ENCODE assay signal across 8 cellular contexts in the genomic region with DNA sequence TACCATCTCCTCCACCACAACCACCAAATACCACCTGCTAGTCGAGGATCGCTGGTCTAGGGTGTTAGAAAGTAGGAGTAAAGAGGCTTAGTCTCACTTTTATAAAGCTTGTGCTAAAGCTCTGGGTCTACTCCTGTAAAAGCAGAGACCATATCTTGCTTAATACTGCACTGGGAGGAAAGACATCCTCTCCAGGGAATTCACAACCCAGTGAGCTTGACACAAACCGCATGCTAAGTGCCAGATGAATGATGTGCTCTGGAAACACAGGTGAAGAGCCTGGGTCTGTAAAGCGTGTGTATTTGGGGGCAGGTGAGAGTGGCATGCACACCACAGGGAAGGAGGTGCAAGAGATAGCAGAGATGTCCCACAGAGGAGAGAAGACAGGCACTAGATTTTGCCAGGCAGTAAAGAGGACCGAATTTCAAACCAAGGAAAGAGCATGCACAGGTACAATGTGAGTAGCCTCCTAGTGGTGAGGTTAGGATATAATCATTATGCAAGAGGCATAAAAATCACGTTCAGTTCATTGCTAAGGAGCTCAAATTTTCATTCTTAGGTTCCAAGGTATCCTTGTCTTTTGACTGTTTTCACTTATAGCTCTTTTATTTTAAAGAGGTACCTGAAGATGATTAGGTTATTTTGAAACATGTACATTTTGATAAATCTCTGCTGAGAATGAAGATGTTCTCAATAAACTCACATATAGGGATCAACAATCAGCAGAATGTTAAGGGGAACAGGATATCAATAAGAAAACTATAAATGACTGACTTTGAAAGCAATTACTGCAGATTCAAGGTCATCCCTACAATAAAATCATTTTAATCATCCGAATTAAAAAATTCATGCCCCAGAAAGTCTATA. TPM values are rescaled to one million over a fixed set of nuclear protein-coding genes. Genes with fewer than 3 reads are reported as not detected.
DNase-seq lines count a peak whose midpoint lies in the region; ATAC-seq and TF ChIP-seq lines count a peak whose summit lies in the region.

No MANE protein-coding gene starts in this region.

- no peak for TF ChIP-seq POLR2A in stomach (IDR thresholded peaks at IDR 0.05)

- H3K27ac ChIP-seq in GM23248 (no peak overlapping the region), KMS-11 (no peak overlapping the region), VCaP (no peak overlapping the region), stomach (no peak overlapping the region)

- in situ Hi-C loops in GM23248 (cut with MboI) = no loop called here

- H3K27me3 Mint-ChIP-seq in activated CD4-positive, alpha-beta T cell treated with anti-CD3 and anti-CD28 coated beads for 36 hours = no peaks in the 10 kb centered on the region

- H3K36me3 Mint-ChIP-seq in activated CD4-positive, alpha-beta T cell treated with anti-CD3 and anti-CD28 coated beads for 36 hours (ENCODE audit: low read depth) = peaks cover 15% of the 10 kb centered on the region

- no peak for TF ChIP-seq EP300 in stomach (IDR thresholded peaks at IDR 0.05)

- H3K79me2 ChIP-seq in GM23248 (ENCODE audit: insufficient read depth) (peaks cover 15% of the 10 kb centered on the region; the same call in 1 of the 2 replicates), KMS-11 (ENCODE audit: insufficient read depth, low read depth) (no peaks in the 10 kb centered on the region)

- TF ChIP-seq CTCF in KMS-11 (conservative IDR thresholded peaks at IDR 0.05; ENCODE audit: low read depth, low read length) (peak; percentile 61), VCaP (conservative IDR thresholded peaks at IDR 0.05) (peak; percentile 82), stomach (IDR thresholded peaks at IDR 0.05) (peak in 5 of 7 experiments; percentile 17 to 62 (median 50))

- H3K4me3 Mint-ChIP-seq in activated CD4-positive, alpha-beta T cell treated with anti-CD3 and anti-CD28 coated beads for 36 hours = no peak overlapping the region

- H3K9me3 ChIP-seq in GM23248 (ENCODE audit: low read depth) = no peaks in the 10 kb centered on the region
- H3K9me3 ChIP-seq in stomach = no peaks in the 10 kb centered on the region

- H3K4me1 ChIP-seq in GM23248 (ENCODE audit: insufficient read depth) = peaks cover 8% of the 10 kb centered on the region
- peaks cover 14% of the 10 kb centered on the region for H3K4me1 ChIP-seq in KMS-11 (ENCODE audit: low read depth, poor library complexity, severe bottlenecking)
- H3K4me1 ChIP-seq in stomach = peaks cover 0 to 44% (median 21%) of the 10 kb centered on the region in 4 donors

- H3K27ac Mint-ChIP-seq in activated CD4-positive, alpha-beta T cell treated with anti-CD3 and anti-CD28 coated beads for 36 hours = peak overlapping the region; percentile 16

- POLR2A ChIA-PET in activated CD4-positive, alpha-beta T cell treated with anti-CD3 and anti-CD28 coated beads for 36 hours (lab: Charles Lee) = interaction anchor here (0.6 to 1.4 kb wide), 2 partner anchors 11 to 62 kb away, joined by 3 to 4 read pairs; no protein-coding TSS in a partner anchor

- H3K9ac ChIP-seq in GM23248 (no peak overlapping the region), KMS-11 (no peak overlapping the region)

- no peak overlapping the region for H3K4me2 ChIP-seq in GM23248 (ENCODE audit: unreplicated experiment)
- H3K4me2 ChIP-seq in KMS-11 = no peak overlapping the region

- H3K27me3 ChIP-seq in GM23248 (replicated peaks; ENCODE audit: insufficient read depth) = no peaks in the 10 kb centered on the region
- H3K27me3 ChIP-seq in KMS-11 (ENCODE audit: insufficient read depth, low read depth) = no peaks in the 10 kb centered on the region
- H3K27me3 ChIP-seq in stomach = no peaks in the 10 kb centered on the region

- intact Hi-C loops in activated CD4-positive, alpha-beta T cell treated with anti-CD3 and anti-CD28 coated beads for 36 hours (cut with DNase I, micrococcal nuclease) = loop anchor here (1.0 to 2.0 kb wide), 3 partner anchors 12 to 179 kb away; no protein-coding TSS in a partner anchor
- intact Hi-C loops in left cardiac atrium (cut with DNase I) = no loop called here
- intact Hi-C loops in stomach (cut with DNase I; ENCODE audit: low total_unique reads) = no loop called here

- 75 to 76% methylated on average over 7 of the region's 7 CpGs for WGBS in GM23248 (ENCODE audit: low coverage in 1 of 2, low lambda C conversion rate in 2 of 2, missing lambda C conversion rate in 2 of 2), 2 experiments
- WGBS in stomach, 5 donors = 61 to 70% (median 65%) methylated on average over 7 of the region's 7 CpGs

- peak; percentile 68 for ATAC-seq in activated CD4-positive, alpha-beta T cell treated with anti-CD3 and anti-CD28 coated beads for 36 hours
- ATAC-seq in left cardiac atrium = peak; percentile 44 to 51

- H3K36me3 ChIP-seq in GM23248 (ENCODE audit: low read depth) (no peaks in the 10 kb centered on the region), KMS-11 (ENCODE audit: insufficient read depth) (no peaks in the 10 kb centered on the region), stomach (peaks cover 0 to 37% (median 17%) of the 10 kb centered on the region in 4 donors)

- H2AFZ ChIP-seq in GM23248 (no peak overlapping the region), KMS-11 (ENCODE audit: low read depth) (no peak overlapping the region)

- DNase-seq in activated CD4-positive, alpha-beta T cell treated with anti-CD3 and anti-CD28 coated beads for 36 hours = no peak
- DNase-seq in activated CD4-positive, alpha-beta T cell treated with anti-CD3 and anti-CD28 coated beads for 4 hours = no peak
- DNase-seq in GM23248 (peak; percentile 58), left cardiac atrium (no peak), stomach (no peak), foreskin melanocyte (no peak)

- H3K4me1 Mint-ChIP-seq in activated CD4-positive, alpha-beta T cell treated with anti-CD3 and anti-CD28 coated beads for 36 hours = peaks cover 51% of the 10 kb centered on the region

- no peaks in the 10 kb centered on the region for H3K9me3 Mint-ChIP-seq in activated CD4-positive, alpha-beta T cell treated with anti-CD3 and anti-CD28 coated beads for 36 hours (ENCODE audit: low read depth)

- H3K4me3 ChIP-seq in GM23248 (no peak overlapping the region), KMS-11 (IDR thresholded peaks at IDR 0.05; ENCODE audit: insufficient read depth, low read depth, low read length) (no peak overlapping the region), stomach (no peak overlapping the region)

- H3K9me2 ChIP-seq in GM23248 (ENCODE audit: insufficient read depth) = no peaks in the 10 kb centered on the region

- CTCF ChIA-PET in activated CD4-positive, alpha-beta T cell treated with anti-CD3 and anti-CD28 coated beads for 36 hours (lab: Charles Lee) = interaction anchor here (0.6 to 4.8 kb wide), 23 partner anchors 9 to 434 kb away, joined by 3 to 32 read pairs (median 4); no protein-coding TSS in a partner anchor

- H4K20me1 ChIP-seq in GM23248 (ENCODE audit: insufficient read depth) (no peaks in the 10 kb centered on the region), KMS-11 (ENCODE audit: insufficient read depth) (no peaks in the 10 kb centered on the region)

- H3F3A ChIP-seq in GM23248 (ENCODE audit: insufficient read depth) = no peaks in the 10 kb centered on the region; the same call in 1 of the 2 replicates

RNA-seq across cellular contexts. Expression of gene TAPT1, which starts 20.7 kb away (rescaled TPM):
- total RNA-seq in activated CD4-positive, alpha-beta T cell treated with anti-CD3 and anti-CD28 coated beads for 36 hours = 10 to 100 TPM; 32.6 to 34.4 TPM
- 13.2 and 16.8 TPM in 2 replicates for total RNA-seq in GM23248 (2014; rRNA removed; shearing (Covaris generic))
- 7.8 and 9.7 TPM in 2 replicates for polyA plus RNA-seq in GM23248 (2016; fragmentation: Nextera tagmentation; extraction: Ambion mirVana)
- total RNA-seq in left cardiac atrium = 10 to 100 TPM; 35.9 to 39.9 TPM
- total RNA-seq in stomach = 10 to 100 TPM; 12.8 to 97.8 (median 33.0) TPM
- 10 to 100 TPM in 1 of 3 donors, 1 to 10 TPM in 2; 5.9 to 10.8 (median 7.6) TPM for polyA plus RNA-seq in stomach

Comparison
In these comparisons a context has a peak if more than half of its experiments do, and no peak if none do; other contexts are left out.
1. intact Hi-C loops: an anchor here in activated CD4-positive, alpha-beta T cell treated with anti-CD3 and anti-CD28 coated beads for 36 hours (1.0 to 2.0 kb wide); none called in left cardiac atrium and stomach.